In the genomic region with DNA sequence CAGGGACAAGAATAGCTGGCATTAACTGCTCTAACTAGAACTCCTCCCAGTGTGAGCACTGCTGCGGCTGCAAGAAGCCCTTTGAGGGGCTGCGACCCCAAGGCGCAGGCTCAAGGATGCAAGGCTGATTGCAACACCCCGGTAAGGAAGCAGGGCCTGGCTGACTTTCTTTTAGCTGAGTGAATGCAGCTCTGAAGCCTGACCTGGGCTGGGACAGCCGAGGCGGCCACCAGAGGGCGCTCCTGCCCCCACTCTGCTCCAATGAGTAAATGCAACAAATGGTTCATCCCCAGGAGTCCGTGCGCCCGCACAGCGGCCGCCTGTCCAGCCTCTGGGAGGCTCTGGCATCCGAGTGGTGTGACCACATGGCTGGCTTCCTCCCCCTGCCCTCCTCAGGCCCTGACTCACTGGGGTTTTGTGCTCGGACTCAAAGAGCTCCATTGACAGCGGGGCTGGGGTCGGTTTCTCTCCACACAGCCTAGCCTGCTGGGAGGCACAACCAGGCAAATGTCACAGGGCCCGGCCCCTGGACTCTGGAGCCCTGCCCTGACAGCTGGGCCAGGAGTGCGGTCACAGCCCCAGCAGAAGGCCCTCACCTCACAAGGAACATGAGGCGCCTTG, we compare ENCODE assay signal across 8 cellular contexts. TPM values are rescaled to one million over a fixed set of nuclear protein-coding genes. Genes with fewer than 3 reads are reported as not detected.
DNase-seq lines count a peak whose midpoint lies in the region; ATAC-seq and TF ChIP-seq lines count a peak whose summit lies in the region.

A gene with protein sequence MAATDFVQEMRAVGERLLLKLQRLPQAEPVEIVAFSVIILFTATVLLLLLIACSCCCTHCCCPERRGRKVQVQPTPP (plus strand): TSS at position 572 of the 621 bp plus-strand sequence. CDS start 6,768 bp downstream, outside the sequence.

- CTCF ChIA-PET in Calu3 (lab: Charles Lee), result interaction anchor here (0.5 to 2.6 kb wide), 27 partner anchors 9 to 278 kb away, joined by 3 to 119 read pairs (median 5); a partner anchor contains a TSS

- peak within 1 kb of the TSS; percentile 46 for H3K4me3 Mint-ChIP-seq in Calu3 (ENCODE audit: low read depth, unreplicated experiment)

- H3K27ac ChIP-seq in epithelial cell of prostate, result peak within 1 kb of the TSS; percentile 43

- no peaks in the 10 kb centered on the region for H3K9me3 Mint-ChIP-seq in Calu3 (ENCODE audit: low read depth, unreplicated experiment)

- peak within 1 kb of the TSS; percentile 78 for H3K27ac Mint-ChIP-seq in Calu3 (ENCODE audit: unreplicated experiment)

- intact Hi-C loops in Calu3 (cut with micrococcal nuclease; ENCODE audit: unreplicated experiment), result loop anchor here (2.0 kb wide), 1 partner anchor 20 kb away; no protein-coding TSS in a partner anchor

- H3K36me3 Mint-ChIP-seq in Calu3 (ENCODE audit: insufficient read depth, unreplicated experiment), result peaks cover 39% of the 10 kb centered on the region

- peaks cover 14% of the 10 kb centered on the region for H3K4me1 Mint-ChIP-seq in Calu3 (ENCODE audit: low read depth, unreplicated experiment)

- BruUV-seq in Calu3 (replicated peaks; lab: Mats Ljungman, UMichigan), result no TSS peak

- peak; percentile 92 for TF ChIP-seq CTCF in Calu3 (IDR thresholded peaks at IDR 0.05; ENCODE audit: unreplicated experiment)

- DNase-seq in Calu3, result peak; percentile 95
- peak; percentile 84 for DNase-seq in OCI-M1 (lab: John Stamatoyannopoulos, UW)
- peak; percentile 78 for DNase-seq in activated T-cell treated with anti-CD3 and anti-CD28 coated beads for 48 hours (ENCODE audit: low read depth)
- DNase-seq in epithelial cell of prostate (ENCODE audit: low read depth, low spot score), result no peak
- peak; percentile 89 for DNase-seq in mucosa of gallbladder (ENCODE audit: low spot score)
- DNase-seq in stimulated activated CD8-positive, alpha-beta memory T cell treated with anti-CD3 and anti-CD28 coated beads, Interleukin-15, amount 100 ng/mL, for 4 hours (ENCODE audit: low read depth in 2 of 2), result peak; percentile 55

- peak; percentile 60 for ATAC-seq in HG02759 (IDR thresholded peaks at IDR 0.05; ENCODE audit: unreplicated experiment)
- no peak for ATAC-seq in HG02973 (IDR thresholded peaks at IDR 0.05; ENCODE audit: unreplicated experiment)

- no peaks in the 10 kb centered on the region for H3K27me3 Mint-ChIP-seq in Calu3 (ENCODE audit: unreplicated experiment)

RNA-seq across cellular contexts. Expression of the gene that starts here (rescaled TPM):
- total RNA-seq in Calu3 (2022) (1.9 and 3.5 TPM in 2 replicates), mucosa of gallbladder (15.5 TPM)
